Comparison of ENCODE assay signal across 8 cellular contexts in genomic region chr17:64847504-64848466, GRCh38.
A peak's percentile ranks its signal among the peaks of the same experiment; 100 is the strongest.
DNase-seq lines count a peak whose midpoint lies in the region; TF ChIP-seq lines count a peak whose summit lies in the region.
"Not testable (repeated sequence)": the region's sequence is repeated elsewhere in the genome, so short reads cannot be mapped to it uniquely, and the experiment has no call there.

No MANE protein-coding gene starts in this region.

- not testable (repeated sequence) for H3K4me1 Mint-ChIP-seq in T-helper 2 cell treated with Interferon-gamma antibody and Interleukin-4, amounts not matched to agents 5 μg/mL and 100 μg/mL, for 36 hours (ENCODE audit: low read depth)

- H3K4me3 Mint-ChIP-seq in T-helper 2 cell treated with Interferon-gamma antibody and Interleukin-4, amounts not matched to agents 5 μg/mL and 100 μg/mL, for 36 hours: not testable (repeated sequence)

- not testable (repeated sequence) for DNase-seq in AG04449 (ENCODE audit: low read depth, low spot score); esophagus squamous epithelium (lab: John Stamatoyannopoulos, UW)
- DNase-seq in GM19238 (ENCODE audit: insufficient read length, low spot score) (peak; percentile 9), NCI-H2029 (lab: John Stamatoyannopoulos, UW) (peak; percentile 19), activated gamma-delta T cell (lab: John Stamatoyannopoulos, UW) (peak; percentile 34), medulla oblongata (ENCODE audit: extremely low spot score) (peak; percentile 56)
- peak; percentile 60 for DNase-seq in T-helper 2 cell treated with Interferon-gamma antibody and Interleukin-4, amounts not matched to agents 5 μg/mL and 100 μg/mL, for 36 hours (ENCODE audit: low spot score)
- peak; percentile 78 for DNase-seq in stimulated activated CD4-positive, alpha-beta T cell treated with anti-CD3 and anti-CD28 coated beads, Interleukin-2, amount 100 ng/mL, for 48 hours

- not testable (repeated sequence) for H3K27me3 Mint-ChIP-seq in T-helper 2 cell treated with Interferon-gamma antibody and Interleukin-4, amounts not matched to agents 5 μg/mL and 100 μg/mL, for 36 hours (ENCODE audit: low read depth)

- WGBS in esophagus squamous epithelium, 2 donors: 65% methylated on average over 4 of the region's 49 CpGs; no CpG with 5 or more reads in 1 of the 2 donors

- peak; percentile 65 for TF ChIP-seq CTCF in AG04449 (IDR thresholded peaks at IDR 0.05; ENCODE audit: insufficient read depth, low read length, missing control alignments)
- peak; percentile 29 to 71 (median 58) for TF ChIP-seq CTCF in esophagus squamous epithelium (IDR thresholded peaks at IDR 0.05)

- TF ChIP-seq POLR2A in esophagus squamous epithelium (IDR thresholded peaks at IDR 0.05): not testable (repeated sequence)

- not testable (repeated sequence) for H3K36me3 Mint-ChIP-seq in T-helper 2 cell treated with Interferon-gamma antibody and Interleukin-4, amounts not matched to agents 5 μg/mL and 100 μg/mL, for 36 hours (ENCODE audit: low read depth)

- H3K27me3 ChIP-seq in esophagus squamous epithelium: not testable (repeated sequence)

- H3K27ac Mint-ChIP-seq in T-helper 2 cell treated with Interferon-gamma antibody and Interleukin-4, amounts not matched to agents 5 μg/mL and 100 μg/mL, for 36 hours: not testable (repeated sequence)

- H3K27ac ChIP-seq in esophagus squamous epithelium: not testable (repeated sequence)

- POLR2A ChIA-PET in AG04449 (lab: Yijun Ruan, JAX): not testable (repeated sequence)

- H3K9me3 Mint-ChIP-seq in T-helper 2 cell treated with Interferon-gamma antibody and Interleukin-4, amounts not matched to agents 5 μg/mL and 100 μg/mL, for 36 hours: not testable (repeated sequence)

- not testable (repeated sequence) for H3K9me3 ChIP-seq in esophagus squamous epithelium

- H3K4me1 ChIP-seq in esophagus squamous epithelium: not testable (repeated sequence)

- CTCF ChIA-PET in AG04449 (lab: Yijun Ruan, JAX): interaction anchor here (1.2 to 1.3 kb wide), 2 partner anchors 112 to 349 kb away, joined by 3 read pairs; no protein-coding TSS in a partner anchor

- H3K36me3 ChIP-seq in esophagus squamous epithelium: not testable (repeated sequence)

- intact Hi-C loops in esophagus squamous epithelium (cut with DNase I): not testable (repeated sequence)

- H3K4me3 ChIP-seq in AG04449 (ENCODE audit: low read depth, low read length); esophagus squamous epithelium: not testable (repeated sequence)
